In the genomic region with DNA sequence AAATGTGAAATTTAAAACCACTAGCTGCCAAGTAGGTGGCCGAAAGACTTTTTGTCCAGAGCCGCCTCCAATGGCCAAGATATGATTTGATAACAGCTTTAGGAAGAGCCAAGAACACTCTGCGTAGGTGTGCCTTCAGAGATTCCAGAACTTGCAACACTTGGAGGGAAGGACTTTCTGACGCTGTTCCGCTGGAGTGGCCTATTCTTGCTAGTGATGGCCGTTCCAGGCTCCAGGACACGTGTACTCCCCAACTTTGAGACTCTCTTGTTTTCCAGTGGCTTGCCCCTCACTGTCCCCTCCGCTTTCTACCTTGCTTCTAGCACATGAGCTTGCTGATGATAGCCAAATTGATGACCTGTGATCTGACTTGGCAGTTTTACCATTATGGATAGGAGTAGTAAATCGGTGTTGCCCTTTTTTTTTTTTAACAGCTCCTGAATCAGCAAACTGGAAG, we compare ENCODE assay signal across 8 cellular contexts. TPM values are rescaled to one million over a fixed set of nuclear protein-coding genes. Genes with fewer than 3 reads are reported as not detected.
DNase-seq lines count a peak whose midpoint lies in the region; ATAC-seq, FAIRE-seq and TF ChIP-seq lines count a peak whose summit lies in the region.

No MANE protein-coding gene starts in this region.

- H3K27me3 ChIP-seq in dorsolateral prefrontal cortex = no peaks in the 10 kb centered on the region

- TF ChIP-seq RAD21 in A549 (conservative IDR thresholded peaks at IDR 0.05 in 1 of 2, IDR thresholded peaks at IDR 0.05 in 1 of 2) = no peak

- H3K9me3 ChIP-seq in A549 = no peaks in the 10 kb centered on the region

- ATAC-seq in A549 (peak; percentile 57 to 69), GM19397 (IDR thresholded peaks at IDR 0.05; ENCODE audit: unreplicated experiment) (no peak)

- WGBS in A549 (ENCODE audit: missing lambda C conversion rate) = under 1% methylated on average over 9 of the region's 9 CpGs
- 9 to 10% methylated on average over 9 of the region's 9 CpGs for WGBS in lower leg skin, 2 donors

- peak overlapping the region; percentile 90 for H3K4me3 ChIP-seq in A549
- peak overlapping the region; percentile 88 for H3K4me3 ChIP-seq in GM12864 (ENCODE audit: low read depth, low read length)
- peak overlapping the region; percentile 69 to 98 (median 87) for H3K4me3 ChIP-seq in dorsolateral prefrontal cortex
- H3K4me3 ChIP-seq in lower leg skin (ENCODE audit: low read depth, poor library complexity, severe bottlenecking) = peak overlapping the region; percentile 89

- TF ChIP-seq CTCF in A549 (IDR thresholded peaks at IDR 0.05) (no peak), GM12864 (IDR thresholded peaks at IDR 0.05; ENCODE audit: low read depth, low read length, missing control alignments) (no peak), dorsolateral prefrontal cortex (IDR thresholded peaks at IDR 0.05 in 54 of 56, conservative IDR thresholded peaks at IDR 0.05 in 2 of 56; ENCODE audit: low read depth in 1 of 56, partially characterized antibody in 56 of 56) (no peak), lower leg skin (IDR thresholded peaks at IDR 0.05) (no peak)

- CTCF ChIA-PET in A549 (lab: Yijun Ruan, JAX) = interaction anchor here (0.8 to 2.9 kb wide), 6 partner anchors 17 to 740 kb away, joined by 3 to 7 read pairs (median 5); partner anchors contain the start of gene DARS2

- peak overlapping the region; percentile 78 for H3K4me2 ChIP-seq in A549

- TF ChIP-seq POLR2A in A549 (IDR thresholded peaks at IDR 0.05; ENCODE audit: low read length) (no peak), lower leg skin (IDR thresholded peaks at IDR 0.05) (no peak)

- intact Hi-C loops in dorsolateral prefrontal cortex (cut with DNase I) = loop anchor here (5.0 kb wide), 4 partner anchors 234 to 784 kb away; partner anchors contain the start of genes KLHL20 (in 2 of the 2), CENPL (in 1 of the 2), DARS2 (in 1 of the 2) and GAS5 (in 1 of the 2)
- intact Hi-C loops in lower leg skin (cut with DNase I; ENCODE audit: low total_unique reads) = no loop called here

- DNase-seq in A549 (ENCODE audit: low read depth in 1 of 2, low spot score in 1 of 2) (peak; percentile 58 to 70), GM12864 (ENCODE audit: low read depth) (no peak), RPMI7951 (ENCODE audit: low read depth) (peak; percentile 69), dorsolateral prefrontal cortex (peak in 7 of 10 donors; percentile 20 to 72 (median 42)), lower leg skin (ENCODE audit: low spot score in 2 of 2) (peak; percentile 61 to 91), superior temporal gyrus (ENCODE audit: extremely low spot score) (peak; percentile 72), NCI-H2196 treated with DMSO at 0.1 percent for 48 hours (lab: John Stamatoyannopoulos, UW; ENCODE audit: unreplicated experiment) (no peak)

- H3K27ac ChIP-seq in A549 (peak overlapping the region; percentile 95 to 98), dorsolateral prefrontal cortex (peak overlapping the region in 58 of 59 donors; percentile 26 to 99 (median 92))

- FAIRE-seq in A549 (lab: Jason Lieb, UNC) = no peak

- POLR2A ChIA-PET in A549 (lab: Yijun Ruan, JAX) = interaction anchor here (0.6 to 2.8 kb wide), 7 partner anchors 9 to 346 kb away, joined by 3 to 15 read pairs (median 5); partner anchors contain the start of gene KLHL20

- no peak for TF ChIP-seq EP300 in A549 (IDR thresholded peaks at IDR 0.05)

- peaks cover 42% of the 10 kb centered on the region for H3K4me1 ChIP-seq in A549

TF ChIP-seq in A549, 52 proteins besides CTCF, POLR2A, EP300 and RAD21:
- TF ChIP-seq TFCP2L1 (CRISPR knock-in tag; IDR thresholded peaks at IDR 0.05) (no peak), ZNF302 (CRISPR knock-in tag; IDR thresholded peaks at IDR 0.05) (no peak), CBX8 (IDR thresholded peaks at IDR 0.05) (no peak), EHMT2 (IDR thresholded peaks at IDR 0.05; ENCODE audit: low read depth) (no peak), KDM5A (IDR thresholded peaks at IDR 0.05) (no peak), ELK1 (IDR thresholded peaks at IDR 0.05; ENCODE audit: low read depth, low read length) (no peak), POLR2AphosphoS2 (conservative IDR thresholded peaks at IDR 0.05; ENCODE audit: low read length) (no peak), MYC (IDR thresholded peaks at IDR 0.05; ENCODE audit: borderline replicate concordance, low read length) (0 out of 2 replicates have a peak, but pooled peaks have one; percentile 40), MAFK (IDR thresholded peaks at IDR 0.05; ENCODE audit: partially characterized antibody) (peak; percentile 72), RFX5 (IDR thresholded peaks at IDR 0.05) (no peak), PHF8 (IDR thresholded peaks at IDR 0.05; ENCODE audit: borderline replicate concordance, low read depth) (no peak), CEBPB (IDR thresholded peaks at IDR 0.05) (peak in 1 of 2 experiments; percentile 38; a peak in 1 of 4 replicates), MAX (IDR thresholded peaks at IDR 0.05) (peak; percentile 65), E2F6 (IDR thresholded peaks at IDR 0.05; ENCODE audit: borderline replicate concordance, low read depth) (0 out of 2 replicates have a peak, but pooled peaks have one; percentile 14), USF2 (IDR thresholded peaks at IDR 0.05) (no peak)
- TF ChIP-seq, protein P1, sequence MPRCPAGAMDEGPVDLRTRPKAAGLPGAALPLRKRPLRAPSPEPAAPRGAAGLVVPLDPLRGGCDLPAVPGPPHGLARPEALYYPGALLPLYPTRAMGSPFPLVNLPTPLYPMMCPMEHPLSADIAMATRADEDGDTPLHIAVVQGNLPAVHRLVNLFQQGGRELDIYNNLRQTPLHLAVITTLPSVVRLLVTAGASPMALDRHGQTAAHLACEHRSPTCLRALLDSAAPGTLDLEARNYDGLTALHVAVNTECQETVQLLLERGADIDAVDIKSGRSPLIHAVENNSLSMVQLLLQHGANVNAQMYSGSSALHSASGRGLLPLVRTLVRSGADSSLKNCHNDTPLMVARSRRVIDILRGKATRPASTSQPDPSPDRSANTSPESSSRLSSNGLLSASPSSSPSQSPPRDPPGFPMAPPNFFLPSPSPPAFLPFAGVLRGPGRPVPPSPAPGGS (IDR thresholded peaks at IDR 0.05) = no peak

RNA-seq across cellular contexts. Expression of gene PRDX6, which starts 1.0 kb away (rescaled TPM):
- polyA plus RNA-seq in A549 (2011; rRNA removed) (246 and 308 TPM in 2 replicates), A549 (2017; fragmentation: RNase III; extraction: RNeasy Plus Mini Kit Qiagen cat#74134 plus additional on column Dnase treatment) (246 to 251 TPM (median 250 TPM) in 3 replicates)
- 121 and 134 TPM in 2 replicates for polyA plus RNA-seq in A549 (2012; cell fraction: cytosol; rRNA removed)
- polyA plus RNA-seq in A549 (2012; cell fraction: nucleus; rRNA removed) = 71.0 and 92.8 TPM in 2 replicates
- 264 and 296 TPM in 2 replicates for polyA minus RNA-seq in A549 (2011; rRNA and poly(A)+ RNA removed)
- 317 and 355 TPM in 2 replicates for total RNA-seq in RPMI7951 (2014; rRNA removed; shearing (Covaris generic))
- total RNA-seq in dorsolateral prefrontal cortex (100 to 1,000 TPM; 106 to 313 (median 170) TPM), lower leg skin (100 to 1,000 TPM; 143 to 211 (median 172) TPM)

Comparison
In these comparisons a context has a peak if more than half of its experiments do, and no peak if none do; other contexts are left out.
1. DNase-seq: peak in A549 (2 of 2), RPMI7951 (single experiment), dorsolateral prefrontal cortex (7 of 10), lower leg skin (2 of 2) and superior temporal gyrus (single experiment); none in GM12864 (single experiment) and NCI-H2196 treated with DMSO at 0.1 percent for 48 hours (single experiment).
2. Peak in every context shown above with its lines, with median percentiles within 50 percentile points of each other: H3K4me3 ChIP-seq.